8 cellular contexts compared by ENCODE assay signal in genomic region chr15:56428821-56429458, GRCh38. TPM values are rescaled to one million over a fixed set of nuclear protein-coding genes. Genes with fewer than 3 reads are reported as not detected.
A peak's percentile ranks its signal among the peaks of the same experiment; 100 is the strongest.
DNase-seq lines count a peak whose midpoint lies in the region; ATAC-seq and TF ChIP-seq lines count a peak whose summit lies in the region.

No MANE protein-coding gene starts in this region.

- DNase-seq in DMS 273 (lab: John Stamatoyannopoulos, UW; ENCODE audit: unreplicated experiment) (peak; percentile 37), DMS 273 treated with DMSO at 0.1 percent for 48 hours (lab: John Stamatoyannopoulos, UW) (no peak), PC-9 (no peak), fibroblast of gingiva (ENCODE audit: low read depth) (peak; percentile 19), renal cortical epithelial cell (ENCODE audit: low read depth) (peak; percentile 51), NCI-H187 treated with DMSO at 0.1 percent for 48 hours (lab: John Stamatoyannopoulos, UW) (no peak)

- CTCF ChIA-PET in PC-9 (lab: Charles Lee): interaction anchor here (0.6 to 0.8 kb wide), 2 partner anchors 180 to 801 kb away, joined by 3 read pairs; no protein-coding TSS in a partner anchor

- H2AFZ ChIP-seq in PC-9: no peak overlapping the region

- H3K4me2 ChIP-seq in PC-9: no peak overlapping the region

- no peaks in the 10 kb centered on the region for H3K9me2 ChIP-seq in PC-9 (ENCODE audit: insufficient read depth)

- ATAC-seq in HG03378 (IDR thresholded peaks at IDR 0.05; ENCODE audit: unreplicated experiment) (peak; percentile 63), HG03039 (IDR thresholded peaks at IDR 0.05; ENCODE audit: unreplicated experiment) (no peak)

- no TSS peak for BruUV-seq in PC-9 (replicated peaks; lab: Mats Ljungman, UMichigan)

- no peaks in the 10 kb centered on the region for H3K9me3 ChIP-seq in PC-9 (ENCODE audit: insufficient read depth, low read depth)

- no peaks in the 10 kb centered on the region for H3K79me2 ChIP-seq in PC-9 (ENCODE audit: low read depth)

- H3K4me3 ChIP-seq in PC-9: no peak overlapping the region

- no peaks in the 10 kb centered on the region for H3K27me3 ChIP-seq in PC-9 (ENCODE audit: insufficient read depth, low read depth)

- TF ChIP-seq CTCF in PC-9 (conservative IDR thresholded peaks at IDR 0.05): peak; percentile 65

- H3K4me1 ChIP-seq in PC-9 (replicated peaks; ENCODE audit: insufficient read depth): no peaks in the 10 kb centered on the region

- H3K27ac ChIP-seq in PC-9: no peak overlapping the region

- POLR2A ChIA-PET in PC-9 (lab: Charles Lee; ENCODE audit: unreplicated experiment): no interaction called here

- H3K36me3 ChIP-seq in PC-9 (ENCODE audit: low read depth): no peaks in the 10 kb centered on the region

- intact Hi-C loops in PC-9 (cut with micrococcal nuclease; ENCODE audit: unreplicated experiment): loop anchor here (1.0 to 10.0 kb wide), 3 partner anchors 180 to 784 kb away; no protein-coding TSS in a partner anchor

- H4K20me1 ChIP-seq in PC-9 (ENCODE audit: insufficient read depth): no peaks in the 10 kb centered on the region

- H3F3A ChIP-seq in PC-9 (ENCODE audit: insufficient read depth, low read depth): no peaks in the 10 kb centered on the region

RNA-seq across cellular contexts. Expression of gene MNS1, which starts 36.0 kb away (rescaled TPM):
- total RNA-seq in PC-9 (2021) (9.7 and 16.2 TPM in 2 replicates), renal cortical epithelial cell (0.35 and 4.2 TPM in 2 replicates)

Comparison
In these comparisons a context has a peak if more than half of its experiments do, and no peak if none do; other contexts are left out.
1. DNase-seq: peak in DMS 273 (single experiment), fibroblast of gingiva (single experiment) and renal cortical epithelial cell (single experiment); none in DMS 273 treated with DMSO at 0.1 percent for 48 hours (single experiment), PC-9 (0 of 2) and NCI-H187 treated with DMSO at 0.1 percent for 48 hours (single experiment).